In genomic region chr2:64640153-64641044, GRCh38 we compare ENCODE assay signal across 12 cellular contexts. TPM values are rescaled to one million over a fixed set of nuclear protein-coding genes. Genes with fewer than 3 reads are reported as not detected.
DNase-seq lines count a peak whose midpoint lies in the region; ATAC-seq, FAIRE-seq and TF ChIP-seq lines count a peak whose summit lies in the region.
"Had no signal": no experiment of that assay in that cellular context is flagged by ENCODE, and none has a peak within 500 bp of the region (broad histone marks: within the 10 kb centered on the region; RNA-seq: fewer than 3 reads in every experiment).

No MANE protein-coding gene starts in this region.

- intact Hi-C loops in HCT116 (cut with micrococcal nuclease): loop anchor here (5.0 kb wide), 1 partner anchor 118 kb away; the partner anchor contains the start of gene AFTPH

- FAIRE-seq in RCC 7860 (lab: Jason Lieb, UNC): no peak

- H3K27ac Mint-ChIP-seq in activated naive CD8-positive, alpha-beta T cell treated with anti-CD3 and anti-CD28 coated beads, Interleukin-2, amount 50 U/mL, for 24 hours: peak overlapping the region; percentile 19
- peak overlapping the region; percentile 89 for H3K27ac Mint-ChIP-seq in memory B cell

- peaks cover 95% of the 10 kb centered on the region for H3K4me1 Mint-ChIP-seq in activated naive CD8-positive, alpha-beta T cell treated with anti-CD3 and anti-CD28 coated beads, Interleukin-2, amount 50 U/mL, for 24 hours
- peaks cover 66% of the 10 kb centered on the region for H3K4me1 Mint-ChIP-seq in memory B cell

- RAD21 ChIA-PET in HCT116 (lab: Charles Lee; ENCODE audit: low non-redundant PET in 1 of 2, low total read pairs in 2 of 2, uncharacterized antibody in 2 of 2, unreplicated experiment in 2 of 2): no interaction called here

- POLR2A ChIA-PET in HCT116 (lab: Charles Lee): interaction anchor here (0.6 kb wide), 1 partner anchor 198 kb away, joined by 3 read pairs; no protein-coding TSS in a partner anchor

- H3K4me3 Mint-ChIP-seq in activated naive CD8-positive, alpha-beta T cell treated with anti-CD3 and anti-CD28 coated beads, Interleukin-2, amount 50 U/mL, for 24 hours: no peak overlapping the region
- H3K4me3 Mint-ChIP-seq in memory B cell: no peak overlapping the region
- H3K4me3 Mint-ChIP-seq: activated CD4-positive, alpha-beta T cell treated with anti-CD3 and anti-CD28 coated beads for 36 hours had no signal

- H3K27ac ChIP-seq in BLaER1: no peak overlapping the region
- no peak overlapping the region for H3K27ac ChIP-seq in HCT116 (ENCODE audit: low read depth, low read length)
- H3K27ac ChIP-seq: C4-2B had no signal

- TF ChIP-seq POLR2A in HCT116 (IDR thresholded peaks at IDR 0.05; ENCODE audit: borderline replicate concordance, extremely low read depth, insufficient read depth, insufficient read length): no peak

- H4K20me1 ChIP-seq in BLaER1 (peaks cover 74% of the 10 kb centered on the region), HCT116 (ENCODE audit: insufficient read depth) (peaks cover 11% of the 10 kb centered on the region; the same call in 1 of the 2 replicates)

- DNase-seq in HCT116 (ENCODE audit: low read depth, low spot score): no peak
- DNase-seq in activated naive CD8-positive, alpha-beta T cell treated with anti-CD3 and anti-CD28 coated beads, Interleukin-2, amount 50 U/mL, for 24 hours: no peak
- DNase-seq in memory B cell (ENCODE audit: low spot score in 2 of 2): no peak
- DNase-seq in RCC 7860 (ENCODE audit: low spot score): no peak
- no peak for DNase-seq in CD1c-positive myeloid dendritic cell (ENCODE audit: extremely low spot score)
- no peak for DNase-seq in activated naive CD4-positive, alpha-beta T cell treated with anti-CD3 and anti-CD28 coated beads, Interleukin-2, amount 50 U/mL, for 16 hours
- DNase-seq: activated CD4-positive, alpha-beta T cell treated with anti-CD3 and anti-CD28 coated beads for 36 hours; anterior cingulate cortex; NCI-H1105 treated with DMSO at 0.1 percent for 48 hours had no signal

- no peak for TF ChIP-seq RAD21 in HCT116 (IDR thresholded peaks at IDR 0.05; ENCODE audit: low read depth)

- H3K4me2 ChIP-seq in BLaER1 (peak overlapping the region; percentile 2; the same call in 1 of the 2 replicates), HCT116 (ENCODE audit: low read length) (peak overlapping the region; percentile 2; the same call in 1 of the 2 replicates)

- H3K9me3 ChIP-seq in BLaER1 (no peaks in the 10 kb centered on the region), HCT116 (ENCODE audit: control insufficient read depth in 1 of 2, insufficient read depth in 1 of 2, low read depth in 1 of 2, low read length in 2 of 2) (no peaks in the 10 kb centered on the region)

- no peak overlapping the region for H3K9ac ChIP-seq in BLaER1
- no peak overlapping the region for H3K9ac ChIP-seq in HCT116 (ENCODE audit: low read length)

- no peak for ATAC-seq in HCT116
- ATAC-seq in activated naive CD8-positive, alpha-beta T cell treated with anti-CD3 and anti-CD28 coated beads, Interleukin-2, amount 50 U/mL, for 24 hours: no peak
- ATAC-seq in memory B cell (ENCODE audit: low read depth): no peak
- ATAC-seq in GM19023 (IDR thresholded peaks at IDR 0.05; ENCODE audit: unreplicated experiment): no peak
- ATAC-seq: activated CD4-positive, alpha-beta T cell treated with anti-CD3 and anti-CD28 coated beads for 36 hours had no signal

- TF ChIP-seq CTCF in HCT116 (IDR thresholded peaks at IDR 0.05 in 2 of 3, conservative IDR thresholded peaks at IDR 0.05 in 1 of 3; ENCODE audit: borderline replicate concordance in 1 of 3, insufficient read depth in 1 of 3, low read depth in 2 of 3, low read length in 2 of 3): no peak

- peaks cover 100% of the 10 kb centered on the region for H3K79me2 ChIP-seq in HCT116 (ENCODE audit: insufficient read depth, low read length)

- H3K27me3 ChIP-seq in BLaER1 (no peaks in the 10 kb centered on the region), HCT116 (ENCODE audit: insufficient read depth, low read length) (no peaks in the 10 kb centered on the region)

- no TSS peak for BruUV-seq in HCT116 (replicated peaks; lab: Mats Ljungman, UMichigan)

- CTCF ChIA-PET in HCT116 (lab: Charles Lee): no interaction called here

- H3K4me1 ChIP-seq in BLaER1: peaks cover 84% of the 10 kb centered on the region
- H3K4me1 ChIP-seq in HCT116 (ENCODE audit: control insufficient read depth in 1 of 2, insufficient read depth in 2 of 2, low read length in 2 of 2): peaks cover 53 to 76% of the 10 kb centered on the region in 2 experiments

- H3K4me3 ChIP-seq in BLaER1: no peak overlapping the region
- H3K4me3 ChIP-seq in HCT116 (replicated peaks in 1 of 2; ENCODE audit: low read depth in 1 of 2, low read length in 2 of 2): no peak overlapping the region

- no peaks in the 10 kb centered on the region for H3K27me3 Mint-ChIP-seq in activated naive CD8-positive, alpha-beta T cell treated with anti-CD3 and anti-CD28 coated beads, Interleukin-2, amount 50 U/mL, for 24 hours
- no peaks in the 10 kb centered on the region for H3K27me3 Mint-ChIP-seq in memory B cell
- H3K27me3 Mint-ChIP-seq: activated CD4-positive, alpha-beta T cell treated with anti-CD3 and anti-CD28 coated beads for 36 hours had no signal

- no peak overlapping the region for H2AFZ ChIP-seq in HCT116 (ENCODE audit: low read depth, low read length, poor library complexity, severe bottlenecking)

- peaks cover 14% of the 10 kb centered on the region for H3K36me3 Mint-ChIP-seq in activated naive CD8-positive, alpha-beta T cell treated with anti-CD3 and anti-CD28 coated beads, Interleukin-2, amount 50 U/mL, for 24 hours (ENCODE audit: low read depth)
- peaks cover 8% of the 10 kb centered on the region for H3K36me3 Mint-ChIP-seq in memory B cell

- peaks cover 18% of the 10 kb centered on the region for H3K36me3 ChIP-seq in BLaER1
- H3K36me3 ChIP-seq in HCT116 (ENCODE audit: control insufficient read depth in 1 of 2, insufficient read depth in 2 of 2, low read length in 2 of 2): peaks cover 5 to 16% of the 10 kb centered on the region in 2 experiments; a peak in 3 of 4 replicates

- H3K9me3 Mint-ChIP-seq in activated naive CD8-positive, alpha-beta T cell treated with anti-CD3 and anti-CD28 coated beads, Interleukin-2, amount 50 U/mL, for 24 hours: no peaks in the 10 kb centered on the region
- no peaks in the 10 kb centered on the region for H3K9me3 Mint-ChIP-seq in memory B cell

- no peaks in the 10 kb centered on the region for H3K9me2 ChIP-seq in HCT116 (ENCODE audit: insufficient read depth)

TF ChIP-seq in HCT116, 20 proteins besides CTCF, POLR2A, EP300 and RAD21 (continues in another document):
- TF ChIP-seq EGR1 (IDR thresholded peaks at IDR 0.05; ENCODE audit: low read depth): no peak
- no peak for TF ChIP-seq EZH2phosphoT487 (IDR thresholded peaks at IDR 0.05; ENCODE audit: borderline replicate concordance)
- TF ChIP-seq CBX3 (IDR thresholded peaks at IDR 0.05; ENCODE audit: low read depth): no peak
- TF ChIP-seq, protein P1, sequence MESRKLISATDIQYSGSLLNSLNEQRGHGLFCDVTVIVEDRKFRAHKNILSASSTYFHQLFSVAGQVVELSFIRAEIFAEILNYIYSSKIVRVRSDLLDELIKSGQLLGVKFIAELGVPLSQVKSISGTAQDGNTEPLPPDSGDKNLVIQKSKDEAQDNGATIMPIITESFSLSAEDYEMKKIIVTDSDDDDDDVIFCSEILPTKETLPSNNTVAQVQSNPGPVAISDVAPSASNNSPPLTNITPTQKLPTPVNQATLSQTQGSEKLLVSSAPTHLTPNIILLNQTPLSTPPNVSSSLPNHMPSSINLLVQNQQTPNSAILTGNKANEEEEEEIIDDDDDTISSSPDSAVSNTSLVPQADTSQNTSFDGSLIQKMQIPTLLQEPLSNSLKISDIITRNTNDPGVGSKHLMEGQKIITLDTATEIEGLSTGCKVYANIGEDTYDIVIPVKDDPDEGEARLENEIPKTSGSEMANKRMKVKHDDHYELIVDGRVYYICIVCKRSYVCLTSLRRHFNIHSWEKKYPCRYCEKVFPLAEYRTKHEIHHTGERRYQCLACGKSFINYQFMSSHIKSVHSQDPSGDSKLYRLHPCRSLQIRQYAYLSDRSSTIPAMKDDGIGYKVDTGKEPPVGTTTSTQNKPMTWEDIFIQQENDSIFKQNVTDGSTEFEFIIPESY (IDR thresholded peaks at IDR 0.05; ENCODE audit: extremely low read depth, insufficient replicate concordance, low read length): no peak
- no peak for TF ChIP-seq REST (IDR thresholded peaks at IDR 0.05; ENCODE audit: low read depth)
- TF ChIP-seq SIN3A (IDR thresholded peaks at IDR 0.05; ENCODE audit: low read depth): no peak
- no peak for TF ChIP-seq SRF (IDR thresholded peaks at IDR 0.05; ENCODE audit: low read depth)
- TF ChIP-seq CEBPB (IDR thresholded peaks at IDR 0.05; ENCODE audit: low read depth): no peak
- TF ChIP-seq TCF7L2 (IDR thresholded peaks at IDR 0.05; ENCODE audit: borderline replicate concordance, extremely low read depth, insufficient read depth, insufficient read length): no peak
- no peak for TF ChIP-seq FOSL1 (IDR thresholded peaks at IDR 0.05; ENCODE audit: low read depth)

RNA-seq across cellular contexts. Expression of gene SERTAD2, which starts 13.3 kb away (rescaled TPM):
- total RNA-seq in HCT116 (2021; ENCODE audit: unreplicated experiment): 80.1 TPM
- 62.0 and 63.9 TPM in 2 replicates for polyA plus RNA-seq in HCT116 (2012)
